In the genomic region with DNA sequence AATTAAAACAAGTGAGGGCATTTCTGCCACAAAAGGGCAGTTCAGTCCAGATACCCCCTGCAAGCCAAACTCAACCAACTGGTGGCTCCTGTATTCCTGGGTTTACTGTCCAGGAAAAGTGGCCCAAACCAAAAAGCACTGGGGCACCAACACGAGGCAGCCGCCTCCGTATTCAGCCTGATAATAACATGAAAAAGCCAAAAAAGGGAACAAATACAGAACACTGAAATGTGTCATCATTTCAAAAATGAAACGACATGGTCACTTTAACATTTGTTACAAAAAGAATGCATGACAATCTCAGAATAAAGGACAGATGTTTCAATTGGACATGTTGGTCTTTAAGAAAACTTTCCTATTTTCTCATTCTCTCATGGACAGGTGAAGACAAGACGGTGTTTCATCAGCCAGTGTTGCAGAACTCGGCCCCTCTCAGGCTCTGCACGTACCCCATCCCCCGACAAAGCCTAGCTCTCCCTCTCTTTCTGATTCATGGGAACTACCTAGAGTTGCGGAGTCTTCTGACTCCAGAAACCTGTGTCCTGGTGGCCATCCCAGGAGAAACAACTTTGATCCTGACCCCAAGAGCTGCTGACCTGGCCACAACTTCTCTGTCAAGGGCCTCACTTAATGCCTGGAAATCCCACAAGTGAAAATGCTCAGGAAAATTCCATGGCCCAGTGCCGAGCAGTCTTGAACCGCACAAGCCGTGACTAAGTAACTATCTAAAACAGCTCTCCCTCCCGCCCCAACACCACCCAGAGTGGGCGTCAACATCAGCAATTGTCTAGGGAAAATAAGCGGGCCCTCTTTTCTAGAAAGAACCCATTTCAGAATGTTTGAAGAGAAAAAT, we compare ENCODE assay signal across 7 cellular contexts. TPM values are rescaled to one million over a fixed set of nuclear protein-coding genes. Genes with fewer than 3 reads are reported as not detected.
A peak's percentile ranks its signal among the peaks of the same experiment; 100 is the strongest.
DNase-seq lines count a peak whose midpoint lies in the region; ATAC-seq, FAIRE-seq and TF ChIP-seq lines count a peak whose summit lies in the region.

No MANE protein-coding gene starts in this region.

- TF ChIP-seq CTCF in body of pancreas (IDR thresholded peaks at IDR 0.05) = no peak

- no peak for TF ChIP-seq POLR2A in body of pancreas (IDR thresholded peaks at IDR 0.05)

- H3K9ac ChIP-seq in stomach smooth muscle (ENCODE audit: low read length in 2 of 2) = peak overlapping the region; percentile 64

- intact Hi-C loops in body of pancreas (cut with DNase I) = no loop called here

- H3K4me1 ChIP-seq in body of pancreas (peaks cover 35% of the 10 kb centered on the region), stomach smooth muscle (ENCODE audit: control insufficient read depth, insufficient read depth, low read length) (peaks cover 56% of the 10 kb centered on the region)

- no peak overlapping the region for H3K4me3 ChIP-seq in body of pancreas
- peak overlapping the region; percentile 38 to 64 for H3K4me3 ChIP-seq in stomach smooth muscle (ENCODE audit: low read length in 2 of 2)

- DNase-seq in GM19239 (ENCODE audit: insufficient read length, low spot score) = no peak
- peak; percentile 94 for DNase-seq in LHCN-M2 (ENCODE audit: low read depth)
- peak; percentile 41 to 63 (median 54) for DNase-seq in body of pancreas
- no peak for DNase-seq in SKM-1 (lab: John Stamatoyannopoulos, UW; ENCODE audit: unreplicated experiment)
- DNase-seq in Kasumi-1 (lab: John Stamatoyannopoulos, UW) = no peak

- FAIRE-seq in GM19239 (lab: Jason Lieb, UNC) = peak; percentile 70

- WGBS in body of pancreas, 2 donors = 66 to 67% methylated on average over 15 of the region's 15 CpGs

- H3K9me3 ChIP-seq in body of pancreas (no peaks in the 10 kb centered on the region), stomach smooth muscle (ENCODE audit: control insufficient read depth in 2 of 2, low read length in 2 of 2) (no peaks in the 10 kb centered on the region)

- H3K36me3 ChIP-seq in body of pancreas (replicated peaks in 1 of 2; ENCODE audit: insufficient read depth in 1 of 2, low read depth in 2 of 2) (peaks cover 8 to 16% of the 10 kb centered on the region in 2 donors), stomach smooth muscle (ENCODE audit: control insufficient read depth in 2 of 2, insufficient read depth in 2 of 2, low read length in 2 of 2) (peaks cover 16 to 25% of the 10 kb centered on the region in 2 donors)

- H3K27ac ChIP-seq in body of pancreas = peak overlapping the region; percentile 63 to 82 (median 78)
- peak overlapping the region; percentile 80 for H3K27ac ChIP-seq in layer of hippocampus (ENCODE audit: low read depth, low read length)
- H3K27ac ChIP-seq in stomach smooth muscle (ENCODE audit: low read length) = peak overlapping the region; percentile 92

- ATAC-seq in body of pancreas = no peak

- H3K27me3 ChIP-seq in body of pancreas = no peaks in the 10 kb centered on the region
- no peaks in the 10 kb centered on the region for H3K27me3 ChIP-seq in layer of hippocampus (ENCODE audit: control insufficient read depth, insufficient read depth, low read length)
- H3K27me3 ChIP-seq in stomach smooth muscle (ENCODE audit: control insufficient read depth in 1 of 2, insufficient read depth in 2 of 2, low read length in 2 of 2) = no peaks in the 10 kb centered on the region

RNA-seq across cellular contexts. Expression of a gene that starts 27.1 kb away (rescaled TPM):
- total RNA-seq in LHCN-M2 (2014; rRNA removed) = 37.0 and 44.4 TPM in 2 replicates
- 26.2 TPM for polyA plus RNA-seq in LHCN-M2 (2012)
- total RNA-seq in body of pancreas = 10 to 100 TPM; 28.8 to 73.2 TPM

RNA-seq across cellular contexts. Expression of a gene that starts 55.2 kb away (rescaled TPM):
- total RNA-seq in LHCN-M2 (2014; rRNA removed) (not detected in 2 replicates), body of pancreas (not detected)
- not detected for polyA plus RNA-seq in LHCN-M2 (2012)

Comparison
In these comparisons a context has a peak if more than half of its experiments do, and no peak if none do; other contexts are left out.
1. DNase-seq: peak in LHCN-M2 (single experiment) and body of pancreas (4 of 4); none in GM19239 (single experiment), SKM-1 (single experiment) and Kasumi-1 (0 of 2).
2. H3K4me3 ChIP-seq: peak in stomach smooth muscle (2 of 2); none in body of pancreas (0 of 2).
3. Peak in every context shown above with its lines, with median percentiles within 50 percentile points of each other: H3K27ac ChIP-seq.